Comparison of ENCODE assay signal across 24 cellular contexts in the genomic region with DNA sequence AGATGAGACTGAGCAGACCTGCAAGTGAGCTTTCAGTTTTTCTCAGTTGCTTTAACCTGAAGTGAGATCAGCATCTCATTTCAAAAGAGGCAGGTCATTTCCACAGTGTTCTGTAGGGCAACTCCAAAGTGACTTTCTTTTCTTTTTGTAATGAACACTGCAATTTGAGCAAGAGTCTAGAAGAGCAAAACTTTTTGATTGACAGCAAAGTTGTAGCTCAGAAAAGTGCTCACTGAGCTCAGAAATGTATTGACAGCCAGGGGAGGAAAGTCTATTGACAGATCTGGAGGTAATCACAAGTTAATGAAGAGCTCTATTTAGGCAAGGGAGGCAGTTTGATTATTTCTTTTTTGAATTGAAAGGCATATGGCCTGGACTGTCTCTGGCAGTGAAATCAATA.
"Had no signal": no experiment of that assay in that cellular context is flagged by ENCODE, and none has a peak within 500 bp of the region (broad histone marks: within the 10 kb centered on the region; RNA-seq: fewer than 3 reads in every experiment).

No MANE protein-coding gene starts in this region.

- DNase-seq: islet precursor cell; left ventricle myocardium inferior; mesendoderm; naive B cell; natural killer cell; ovary; retina; right cardiac atrium; stimulated activated CD4-positive, alpha-beta T cell treated with anti-CD3 and anti-CD28 coated beads, Interleukin-12 subunit alpha, Interleukin-12 subunit beta, amount 100 ng/mL, for 4 hours; stimulated activated CD4-positive, alpha-beta T cell treated with anti-CD3 and anti-CD28 coated beads, Interleukin-15, amount 100 ng/mL, for 24 hours; stimulated activated CD4-positive, alpha-beta T cell treated with anti-CD3 and anti-CD28 coated beads, Interleukin-2, amount 100 ng/mL, for 24 hours; stimulated activated CD4-positive, alpha-beta T cell treated with anti-CD3 and anti-CD28 coated beads, Interleukin-4, amount 100 ng/mL, for 1 hour; stimulated activated naive CD4-positive, alpha-beta T cell; substantia nigra; uterus had no signal

- H3K27me3 Mint-ChIP-seq: naive B cell; stimulated activated naive CD8-positive, alpha-beta T cell treated with anti-CD3 and anti-CD28 coated beads, Interleukin-15, Interleukin-2, amounts not matched to agents 100 ng/mL and 50 ng/mL, for 24 hours; type B pancreatic cell had no signal

- H3K4me1 Mint-ChIP-seq: naive B cell, natural killer cell had no signal

- H3K4me1 ChIP-seq: left ventricle myocardium inferior, prostate gland, tibial nerve, uterus had no signal

- H3K9me3 Mint-ChIP-seq: mesothelial cell of epicardium; natural killer cell; stimulated activated naive CD8-positive, alpha-beta T cell treated with anti-CD3 and anti-CD28 coated beads, Interleukin-15, Interleukin-2, amounts not matched to agents 100 ng/mL and 50 ng/mL, for 24 hours; type B pancreatic cell had no signal

- ATAC-seq: natural killer cell, sciatic nerve had no signal

- H3K27ac ChIP-seq: hepatocyte, left ventricle myocardium inferior, ovary, prostate gland, skin epidermis, tibial nerve, uterus had no signal

- H3K27ac Mint-ChIP-seq: mesothelial cell of epicardium; stimulated activated naive CD8-positive, alpha-beta T cell treated with anti-CD3 and anti-CD28 coated beads, Interleukin-15, Interleukin-2, amounts not matched to agents 100 ng/mL and 50 ng/mL, for 24 hours; type B pancreatic cell had no signal

- H3K4me3 ChIP-seq: hepatocyte, left ventricle myocardium inferior, lung, ovary, prostate gland, skin epidermis, tibial nerve, uterus had no signal

- H3K27me3 ChIP-seq: hepatocyte, ovary, tibial nerve, uterus had no signal

- H3K36me3 ChIP-seq: ovary, prostate gland, uterus had no signal

- H3K4me3 Mint-ChIP-seq: mesothelial cell of epicardium; naive B cell; natural killer cell; stimulated activated naive CD8-positive, alpha-beta T cell treated with anti-CD3 and anti-CD28 coated beads, Interleukin-15, Interleukin-2, amounts not matched to agents 100 ng/mL and 50 ng/mL, for 24 hours; type B pancreatic cell had no signal

- H3K9me3 ChIP-seq: left ventricle myocardium inferior, ovary, prostate gland, tibial nerve, uterus had no signal

- H3K36me3 Mint-ChIP-seq: natural killer cell had no signal
